Comparison of ENCODE assay signal across 10 cellular contexts in genomic region chr17:39664581-39665561, GRCh38. TPM values are rescaled to one million over a fixed set of nuclear protein-coding genes. Genes with fewer than 3 reads are reported as not detected.
DNase-seq lines count a peak whose midpoint lies in the region; ATAC-seq and TF ChIP-seq lines count a peak whose summit lies in the region.
"Had no signal": no experiment of that assay in that cellular context is flagged by ENCODE, and none has a peak within 500 bp of the region (broad histone marks: within the 10 kb centered on the region; RNA-seq: fewer than 3 reads in every experiment).

Gene TCAP (plus strand): TSS chr17:39665349. CDS start chr17:39665360, 11 bp downstream.

- H2BK5ac ChIP-seq in mesendoderm (ENCODE audit: low read length) = no peak within 1 kb of the TSS

- H3K4me1 ChIP-seq in mesendoderm (ENCODE audit: control insufficient read depth, low read depth, low read length) = peaks cover 2% of the 10 kb centered on the region
- H3K4me1 ChIP-seq in upper lobe of right lung = peaks cover 59% of the 10 kb centered on the region

- CTCF ChIA-PET in activated CD4-positive, alpha-beta memory T cell treated with anti-CD3 and anti-CD28 coated beads, Interleukin-2, amount 10 ng/mL, durations not matched to agents 7 days and 5 days (lab: Charles Lee) = interaction anchor here (2.0 to 2.2 kb wide), 2 partner anchors 11 to 43 kb away, joined by 5 to 8 read pairs; no protein-coding TSS in a partner anchor
- CTCF ChIA-PET in activated CD4-positive, alpha-beta memory T cell treated with anti-CD3 and anti-CD28 coated beads for 36 hours (lab: Charles Lee) = interaction anchor here (0.6 to 3.2 kb wide), 6 partner anchors 11 to 223 kb away, joined by 4 to 18 read pairs (median 8); no protein-coding TSS in a partner anchor
- CTCF ChIA-PET in activated naive CD4-positive, alpha-beta T cell treated with anti-CD3 and anti-CD28 coated beads for 36 hours (lab: Charles Lee) = interaction anchor here (1.2 to 3.0 kb wide), 3 partner anchors 11 to 42 kb away, joined by 5 to 22 read pairs (median 15); no protein-coding TSS in a partner anchor

- no peak within 1 kb of the TSS for H2AK5ac ChIP-seq in mesendoderm (ENCODE audit: low read length)

- H2BK15ac ChIP-seq in mesendoderm (replicated peaks; ENCODE audit: low read depth) = no peak within 1 kb of the TSS

- intact Hi-C loops in activated CD4-positive, alpha-beta memory T cell treated with anti-CD3 and anti-CD28 coated beads for 36 hours (cut with micrococcal nuclease) = no loop called here
- intact Hi-C loops in dendritic cell treated with granulocyte-macrophage colony-stimulating factor and Interleukin-4, amounts not matched to agents 40 ng/mL and 50 ng/mL, for 4 days (cut with micrococcal nuclease) = no loop called here
- intact Hi-C loops in upper lobe of right lung (cut with DNase I) = no loop called here
- intact Hi-C loops in activated naive CD4-positive, alpha-beta T cell treated with anti-CD3 and anti-CD28 coated beads for 36 hours (cut with micrococcal nuclease) = no loop called here

- no peak within 1 kb of the TSS for H3K18ac ChIP-seq in mesendoderm (ENCODE audit: low read length)

- DNase-seq in activated CD4-positive, alpha-beta memory T cell treated with anti-CD3 and anti-CD28 coated beads, Interleukin-2, amount 10 ng/mL, durations not matched to agents 7 days and 5 days = no peak
- no peak for DNase-seq in activated CD4-positive, alpha-beta memory T cell treated with anti-CD3 and anti-CD28 coated beads for 36 hours
- no peak for DNase-seq in mesendoderm
- no peak for DNase-seq in upper lobe of right lung
- DNase-seq in SIG-M5 (lab: John Stamatoyannopoulos, UW) = no peak
- no peak for DNase-seq in activated naive CD4-positive, alpha-beta T cell treated with anti-CD3 and anti-CD28 coated beads for 36 hours
- DNase-seq in NCI-H774 (lab: John Stamatoyannopoulos, UW) = no peak

- peak within 1 kb of the TSS; percentile 2 for H3K9ac ChIP-seq in mesendoderm (ENCODE audit: low read length)

- POLR2A ChIA-PET in activated CD4-positive, alpha-beta memory T cell treated with anti-CD3 and anti-CD28 coated beads, Interleukin-2, amount 10 ng/mL, durations not matched to agents 7 days and 5 days (lab: Charles Lee) = no interaction called here
- POLR2A ChIA-PET in activated CD4-positive, alpha-beta memory T cell treated with anti-CD3 and anti-CD28 coated beads for 36 hours (lab: Charles Lee) = interaction anchor here (1.3 kb wide), 1 partner anchor 13 kb away, joined by 3 read pairs; no protein-coding TSS in a partner anchor

- no peaks in the 10 kb centered on the region for H3K9me3 ChIP-seq in upper lobe of right lung
- H3K9me3 ChIP-seq: neutrophil had no signal

- no CpG with 5 or more reads among the region's 15 CpGs for WGBS in mesendoderm (ENCODE audit: extremely low coverage, insufficient coverage, low lambda C conversion rate)

- H3K27ac Mint-ChIP-seq in activated CD4-positive, alpha-beta memory T cell treated with anti-CD3 and anti-CD28 coated beads, Interleukin-2, amount 10 ng/mL, durations not matched to agents 7 days and 5 days = peak within 1 kb of the TSS; percentile 16
- H3K27ac Mint-ChIP-seq in activated CD4-positive, alpha-beta memory T cell treated with anti-CD3 and anti-CD28 coated beads for 36 hours = no peak within 1 kb of the TSS
- H3K27ac Mint-ChIP-seq in dendritic cell treated with granulocyte-macrophage colony-stimulating factor and Interleukin-4, amounts not matched to agents 40 ng/mL and 50 ng/mL, for 4 days = peak within 1 kb of the TSS; percentile 42
- H3K27ac Mint-ChIP-seq in activated naive CD4-positive, alpha-beta T cell treated with anti-CD3 and anti-CD28 coated beads for 36 hours = no peak within 1 kb of the TSS
- H3K27ac Mint-ChIP-seq: stimulated activated naive CD8-positive, alpha-beta T cell treated with anti-CD3 and anti-CD28 coated beads, Interleukin-15, Interleukin-2, amounts not matched to agents 100 ng/mL and 50 ng/mL, for 24 hours had no signal

- H3K56ac ChIP-seq in mesendoderm (ENCODE audit: low read length) = peak within 1 kb of the TSS; percentile 68

- no peaks in the 10 kb centered on the region for H3K79me2 ChIP-seq in mesendoderm (ENCODE audit: control insufficient read depth, insufficient read depth, low read length)

- peaks cover 5% of the 10 kb centered on the region for H3K4me1 Mint-ChIP-seq in activated CD4-positive, alpha-beta memory T cell treated with anti-CD3 and anti-CD28 coated beads, Interleukin-2, amount 10 ng/mL, durations not matched to agents 7 days and 5 days
- H3K4me1 Mint-ChIP-seq in activated CD4-positive, alpha-beta memory T cell treated with anti-CD3 and anti-CD28 coated beads for 36 hours (ENCODE audit: low read depth) = peaks cover 8% of the 10 kb centered on the region
- H3K4me1 Mint-ChIP-seq in dendritic cell treated with granulocyte-macrophage colony-stimulating factor and Interleukin-4, amounts not matched to agents 40 ng/mL and 50 ng/mL, for 4 days (ENCODE audit: low read depth) = peaks cover 58% of the 10 kb centered on the region
- H3K4me1 Mint-ChIP-seq in activated naive CD4-positive, alpha-beta T cell treated with anti-CD3 and anti-CD28 coated beads for 36 hours (ENCODE audit: low read depth) = peaks cover 13% of the 10 kb centered on the region

- TF ChIP-seq CTCF in upper lobe of right lung (IDR thresholded peaks at IDR 0.05) = no peak

- no peak within 1 kb of the TSS for H2BK120ac ChIP-seq in mesendoderm (ENCODE audit: low read depth, low read length)

- no peak for ATAC-seq in upper lobe of right lung

- no peak within 1 kb of the TSS for H4K8ac ChIP-seq in mesendoderm (ENCODE audit: low read depth, low read length)

- H3K4ac ChIP-seq in mesendoderm (ENCODE audit: low read depth, low read length) = no peak within 1 kb of the TSS

- H3K27me3 Mint-ChIP-seq in activated CD4-positive, alpha-beta memory T cell treated with anti-CD3 and anti-CD28 coated beads, Interleukin-2, amount 10 ng/mL, durations not matched to agents 7 days and 5 days = peaks cover 27% of the 10 kb centered on the region
- peaks cover 22% of the 10 kb centered on the region for H3K27me3 Mint-ChIP-seq in activated CD4-positive, alpha-beta memory T cell treated with anti-CD3 and anti-CD28 coated beads for 36 hours
- peaks cover 57% of the 10 kb centered on the region for H3K27me3 Mint-ChIP-seq in dendritic cell treated with granulocyte-macrophage colony-stimulating factor and Interleukin-4, amounts not matched to agents 40 ng/mL and 50 ng/mL, for 4 days
- H3K27me3 Mint-ChIP-seq in activated naive CD4-positive, alpha-beta T cell treated with anti-CD3 and anti-CD28 coated beads for 36 hours (ENCODE audit: low read depth) = peaks cover 15% of the 10 kb centered on the region

- H3K4me3 Mint-ChIP-seq in activated CD4-positive, alpha-beta memory T cell treated with anti-CD3 and anti-CD28 coated beads, Interleukin-2, amount 10 ng/mL, durations not matched to agents 7 days and 5 days = no peak within 1 kb of the TSS
- no peak within 1 kb of the TSS for H3K4me3 Mint-ChIP-seq in activated CD4-positive, alpha-beta memory T cell treated with anti-CD3 and anti-CD28 coated beads for 36 hours
- no peak within 1 kb of the TSS for H3K4me3 Mint-ChIP-seq in dendritic cell treated with granulocyte-macrophage colony-stimulating factor and Interleukin-4, amounts not matched to agents 40 ng/mL and 50 ng/mL, for 4 days
- H3K4me3 Mint-ChIP-seq in activated naive CD4-positive, alpha-beta T cell treated with anti-CD3 and anti-CD28 coated beads for 36 hours = no peak within 1 kb of the TSS
- H3K4me3 Mint-ChIP-seq: stimulated activated naive CD8-positive, alpha-beta T cell treated with anti-CD3 and anti-CD28 coated beads, Interleukin-15, Interleukin-2, amounts not matched to agents 100 ng/mL and 50 ng/mL, for 24 hours had no signal

- H3K79me1 ChIP-seq in mesendoderm (ENCODE audit: low read length) = no peaks in the 10 kb centered on the region

- H3K36me3 Mint-ChIP-seq in activated CD4-positive, alpha-beta memory T cell treated with anti-CD3 and anti-CD28 coated beads, Interleukin-2, amount 10 ng/mL, durations not matched to agents 7 days and 5 days (ENCODE audit: low read depth) = peaks cover 18% of the 10 kb centered on the region
- H3K36me3 Mint-ChIP-seq in activated CD4-positive, alpha-beta memory T cell treated with anti-CD3 and anti-CD28 coated beads for 36 hours = peaks cover 9% of the 10 kb centered on the region
- peaks cover 45% of the 10 kb centered on the region for H3K36me3 Mint-ChIP-seq in dendritic cell treated with granulocyte-macrophage colony-stimulating factor and Interleukin-4, amounts not matched to agents 40 ng/mL and 50 ng/mL, for 4 days (ENCODE audit: low read depth)
- H3K36me3 Mint-ChIP-seq in activated naive CD4-positive, alpha-beta T cell treated with anti-CD3 and anti-CD28 coated beads for 36 hours (ENCODE audit: low read depth) = peaks cover 5% of the 10 kb centered on the region

- H3K36me3 ChIP-seq in mesendoderm (ENCODE audit: control insufficient read depth, insufficient read depth, low read length) = no peaks in the 10 kb centered on the region
- H3K36me3 ChIP-seq in upper lobe of right lung = peaks cover 28% of the 10 kb centered on the region

- no peak within 1 kb of the TSS for H3K23ac ChIP-seq in mesendoderm (ENCODE audit: low read length)

- H3K4me2 ChIP-seq in mesendoderm (ENCODE audit: low read length) = no peak within 1 kb of the TSS

- peaks cover 2% of the 10 kb centered on the region for H3K27me3 ChIP-seq in mesendoderm (ENCODE audit: insufficient read depth, low read length, poor library complexity)
- H3K27me3 ChIP-seq in upper lobe of right lung = peaks cover 36% of the 10 kb centered on the region

- no peaks in the 10 kb centered on the region for H3K9me3 Mint-ChIP-seq in activated CD4-positive, alpha-beta memory T cell treated with anti-CD3 and anti-CD28 coated beads, Interleukin-2, amount 10 ng/mL, durations not matched to agents 7 days and 5 days
- no peaks in the 10 kb centered on the region for H3K9me3 Mint-ChIP-seq in activated CD4-positive, alpha-beta memory T cell treated with anti-CD3 and anti-CD28 coated beads for 36 hours
- H3K9me3 Mint-ChIP-seq in dendritic cell treated with granulocyte-macrophage colony-stimulating factor and Interleukin-4, amounts not matched to agents 40 ng/mL and 50 ng/mL, for 4 days = no peaks in the 10 kb centered on the region
- no peaks in the 10 kb centered on the region for H3K9me3 Mint-ChIP-seq in activated naive CD4-positive, alpha-beta T cell treated with anti-CD3 and anti-CD28 coated beads for 36 hours
- H3K9me3 Mint-ChIP-seq: stimulated activated naive CD8-positive, alpha-beta T cell treated with anti-CD3 and anti-CD28 coated beads, Interleukin-15, Interleukin-2, amounts not matched to agents 100 ng/mL and 50 ng/mL, for 24 hours had no signal

- no peak within 1 kb of the TSS for H4K5ac ChIP-seq in mesendoderm (ENCODE audit: low read length)

- H3K27ac ChIP-seq in mesendoderm (ENCODE audit: low read depth, low read length) = no peak within 1 kb of the TSS
- H3K27ac ChIP-seq in upper lobe of right lung = peak within 1 kb of the TSS; percentile 11
- H3K27ac ChIP-seq: neutrophil had no signal

- H3K4me3 ChIP-seq in mesendoderm (ENCODE audit: low read length) (no peak within 1 kb of the TSS), upper lobe of right lung (no peak within 1 kb of the TSS)

RNA-seq across cellular contexts. Expression of gene TCAP, which starts in this region (rescaled TPM):
- 1 to 10 TPM; 1.3 to 1.5 TPM for total RNA-seq in activated CD4-positive, alpha-beta memory T cell treated with anti-CD3 and anti-CD28 coated beads, Interleukin-2, amount 10 ng/mL, durations not matched to agents 7 days and 5 days
- under 1 TPM; 0.80 to 0.90 TPM for total RNA-seq in activated CD4-positive, alpha-beta memory T cell treated with anti-CD3 and anti-CD28 coated beads for 36 hours
- polyA plus RNA-seq in mesendoderm (2013, experiment 1 of 2) = 0.10 TPM
- polyA plus RNA-seq in mesendoderm (2013, experiment 2 of 2) = 0.08 TPM
- total RNA-seq in upper lobe of right lung = 5.3 TPM
- 1 to 10 TPM in 1 of 2 experiments, under 1 TPM in 1; 0.74 to 1.1 TPM for total RNA-seq in activated naive CD4-positive, alpha-beta T cell treated with anti-CD3 and anti-CD28 coated beads for 36 hours

Comparison
In these comparisons a context has a peak if more than half of its experiments do, and no peak if none do; other contexts are left out.
1. H3K27ac Mint-ChIP-seq: peak in activated CD4-positive, alpha-beta memory T cell treated with anti-CD3 and anti-CD28 coated beads, Interleukin-2, amount 10 ng/mL, durations not matched to agents 7 days and 5 days (single experiment) and dendritic cell treated with granulocyte-macrophage colony-stimulating factor and Interleukin-4, amounts not matched to agents 40 ng/mL and 50 ng/mL, for 4 days (single experiment); none in activated CD4-positive, alpha-beta memory T cell treated with anti-CD3 and anti-CD28 coated beads for 36 hours (single experiment) and activated naive CD4-positive, alpha-beta T cell treated with anti-CD3 and anti-CD28 coated beads for 36 hours (single experiment).